In the genomic region with DNA sequence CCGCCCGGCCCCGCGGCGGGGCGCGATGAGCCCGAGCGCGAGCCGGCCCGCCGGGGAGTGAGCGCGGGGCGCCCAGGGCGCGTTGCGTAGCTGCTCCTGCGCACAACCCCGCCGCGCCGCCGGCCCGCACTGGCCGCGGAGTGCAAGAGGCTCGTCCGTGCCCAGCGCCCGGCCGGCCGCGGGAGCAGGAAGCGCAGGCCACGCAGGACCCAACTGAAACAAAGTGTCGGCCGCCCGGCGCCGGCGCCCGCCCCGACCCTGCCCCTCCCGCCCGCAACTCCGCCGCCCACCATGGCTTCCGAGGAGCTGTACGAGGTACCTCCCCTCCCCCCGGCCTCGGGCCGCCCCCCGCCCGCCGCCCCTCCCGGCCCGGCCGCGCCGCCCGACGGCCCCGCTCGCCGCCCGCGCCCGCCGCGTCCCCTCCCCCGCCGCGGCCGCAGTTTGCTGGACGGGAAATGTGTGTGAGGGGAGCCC, we compare ENCODE assay signal across 8 cellular contexts. TPM values are rescaled to one million over a fixed set of nuclear protein-coding genes. Genes with fewer than 3 reads are reported as not detected.
A peak's percentile ranks its signal among the peaks of the same experiment; 100 is the strongest.
DNase-seq lines count a peak whose midpoint lies in the region; ATAC-seq and TF ChIP-seq lines count a peak whose summit lies in the region.

No MANE protein-coding gene starts in this region.

- H3K27ac Mint-ChIP-seq in chondrocyte (ENCODE audit: unreplicated experiment): no peak overlapping the region

- no peaks in the 10 kb centered on the region for H3K9me2 ChIP-seq in OCI-LY7 (ENCODE audit: insufficient read depth, low read length)

- H3K9me3 Mint-ChIP-seq in chondrocyte (ENCODE audit: low read depth): peaks cover 12% of the 10 kb centered on the region

- H3K4me1 ChIP-seq in HAP-1 (peaks cover 35% of the 10 kb centered on the region), OCI-LY7 (ENCODE audit: insufficient read depth, low read length, poor library complexity, severe bottlenecking) (peaks cover 33% of the 10 kb centered on the region), lung (ENCODE audit: control insufficient read depth in 2 of 2, insufficient read depth in 2 of 2, low read length in 2 of 2) (peaks cover 7 to 13% of the 10 kb centered on the region in 2 donors), thymus (ENCODE audit: control insufficient read depth, insufficient read depth, low read length) (no peaks in the 10 kb centered on the region)

- in situ Hi-C loops in HAP-1 (cut with MboI; ENCODE audit: low sequenced_read_pairs): no loop called here

- H3K27me3 ChIP-seq in HAP-1 (ENCODE audit: low read depth): no peaks in the 10 kb centered on the region
- H3K27me3 ChIP-seq in lung (ENCODE audit: control insufficient read depth, insufficient read depth): no peaks in the 10 kb centered on the region
- peaks cover 10% of the 10 kb centered on the region for H3K27me3 ChIP-seq in thymus (ENCODE audit: control insufficient read depth, insufficient read depth)

- no peak for ATAC-seq in lung (ENCODE audit: insufficient read depth, low FRiP score)

- WGBS in lung, 2 donors: 0 to 1% methylated on average over 18 to 77 of the region's 77 CpGs
- WGBS in thymus: under 1% methylated on average over 76 of the region's 77 CpGs

- H3K36me3 ChIP-seq in HAP-1 (replicated peaks) (0 out of 2 replicates have a peak, but pooled peaks cover 2% of the 10 kb centered on the region), OCI-LY7 (ENCODE audit: insufficient read depth, low read length) (no peaks in the 10 kb centered on the region; the same call in 1 of the 2 replicates), lung (ENCODE audit: control insufficient read depth in 2 of 2, insufficient read depth in 2 of 2, low read length in 2 of 2) (no peaks in the 10 kb centered on the region), thymus (ENCODE audit: control insufficient read depth, insufficient read depth) (no peaks in the 10 kb centered on the region)

- peak overlapping the region; percentile 23; the same call in 1 of the 2 replicates for H3K4me2 ChIP-seq in OCI-LY7 (ENCODE audit: low read length)

- H3K4me3 ChIP-seq in HAP-1 (peak overlapping the region; percentile 40), OCI-LY7 (ENCODE audit: low read depth, low read length, poor library complexity, severe bottlenecking) (peak overlapping the region; percentile 74), lung (peak overlapping the region; percentile 79), thymus (ENCODE audit: low read length) (peak overlapping the region; percentile 86)

- POLR2A ChIA-PET in OCI-LY7 (lab: Charles Lee): interaction anchor here (0.6 to 2.0 kb wide), 11 partner anchors 9 to 1285 kb away, joined by 3 to 11 read pairs (median 5); no protein-coding TSS in a partner anchor

- H3K4me3 Mint-ChIP-seq in chondrocyte (ENCODE audit: unreplicated experiment): peak overlapping the region; percentile 80

- H3K27ac ChIP-seq in OCI-LY7 (ENCODE audit: low read depth, low read length, poor library complexity, severe bottlenecking) (no peak overlapping the region), lung (ENCODE audit: low read depth in 1 of 2, low read length in 1 of 2) (peak overlapping the region; percentile 80 to 82), thymus (ENCODE audit: low read depth) (peak overlapping the region; percentile 82)

- H3K79me2 ChIP-seq in OCI-LY7 (ENCODE audit: insufficient read depth, low read depth, low read length): peaks cover 43% of the 10 kb centered on the region

- TF ChIP-seq CTCF in OCI-LY7 (conservative IDR thresholded peaks at IDR 0.05; ENCODE audit: low read length) (no peak), chondrocyte (IDR thresholded peaks at IDR 0.05) (no peak), lung (IDR thresholded peaks at IDR 0.05; ENCODE audit: control extremely low read depth, extremely low read depth) (no peak)

- H3K27me3 Mint-ChIP-seq in chondrocyte (ENCODE audit: low read depth): no peaks in the 10 kb centered on the region

- H3K9me3 ChIP-seq in HAP-1 (no peaks in the 10 kb centered on the region), OCI-LY7 (ENCODE audit: low read length) (no peaks in the 10 kb centered on the region; the same call in 1 of the 2 replicates), lung (ENCODE audit: control insufficient read depth in 2 of 2, insufficient read depth in 1 of 2, low read length in 1 of 2) (no peaks in the 10 kb centered on the region), thymus (ENCODE audit: control insufficient read depth) (no peaks in the 10 kb centered on the region)

- CTCF ChIA-PET in OCI-LY7 (lab: Charles Lee; ENCODE audit: unreplicated experiment): interaction anchor here (0.6 kb wide), 1 partner anchor 1497 kb away, joined by 7 read pairs; no protein-coding TSS in a partner anchor

- H3K36me3 Mint-ChIP-seq in chondrocyte (ENCODE audit: low read depth): peaks cover 3% of the 10 kb centered on the region

- peak; percentile 47 for DNase-seq in NK-92 treated with Interleukin-12 subunit alpha and Interleukin-12 subunit beta, amount 100 ng/mL, for 24 hours (lab: John Stamatoyannopoulos, UW)
- DNase-seq in NK-92 (lab: John Stamatoyannopoulos, UW; ENCODE audit: unreplicated experiment): no peak
- peak in 1 of 2 experiments; percentile 73 for DNase-seq in HAP-1 (ENCODE audit: low spot score in 2 of 2)
- peak; percentile 66 for DNase-seq in OCI-LY7 (ENCODE audit: low spot score)
- no peak for DNase-seq in chondrocyte (ENCODE audit: low spot score)
- DNase-seq in lung (ENCODE audit: low spot score): no peak
- DNase-seq in NCI-H510A treated with DMSO at 0.1 percent for 48 hours (lab: John Stamatoyannopoulos, UW): no peak

- H3K4me1 Mint-ChIP-seq in chondrocyte (ENCODE audit: low read depth): peaks cover 48% of the 10 kb centered on the region

- BruUV-seq in OCI-LY7 (replicated peaks; lab: Mats Ljungman, UMichigan): no TSS peak

- intact Hi-C loops in OCI-LY7 (cut with micrococcal nuclease; ENCODE audit: unreplicated experiment): loop anchor here (2.0 to 10.0 kb wide), 5 partner anchors 104 to 1231 kb away; a partner anchor contains a TSS

- H2AFZ ChIP-seq in OCI-LY7 (ENCODE audit: low read length): no peak overlapping the region

- H4K20me1 ChIP-seq in OCI-LY7 (ENCODE audit: insufficient read depth, low read length): peaks cover 32% of the 10 kb centered on the region

RNA-seq across cellular contexts. Expression of a gene that starts 0.3 kb away (rescaled TPM):
- 33.6 and 51.4 TPM in 2 replicates for total RNA-seq in OCI-LY7 (2014; rRNA removed; shearing (Covaris generic))
- total RNA-seq in OCI-LY7 (2022) (68.4 and 76.4 TPM in 2 replicates), chondrocyte (40.7 to 63.7 TPM (median 60.9 TPM) in 3 replicates), lung (10 to 100 TPM; 31.1 to 51.6 TPM)
- polyA plus RNA-seq in lung (10 to 100 TPM in 1 of 2 donors, 1 to 10 TPM in 1; 5.8 to 10.7 TPM), thymus (10.4 TPM)

Comparison
In these comparisons a context has a peak if more than half of its experiments do, and no peak if none do; other contexts are left out.
1. DNase-seq: peak in NK-92 treated with Interleukin-12 subunit alpha and Interleukin-12 subunit beta, amount 100 ng/mL, for 24 hours (single experiment) and OCI-LY7 (single experiment); none in NK-92 (single experiment), chondrocyte (single experiment), lung (single experiment) and NCI-H510A treated with DMSO at 0.1 percent for 48 hours (single experiment).
2. Peak in every context shown above with its lines, with median percentiles within 50 percentile points of each other: H3K4me3 ChIP-seq.